2 cellular contexts compared by ENCODE assay signal in genomic region chr1:184270556-184270955, GRCh38.
TF ChIP-seq lines count a peak whose summit lies in the region.

No MANE protein-coding gene starts in this region.

TF ChIP-seq in SK-N-SH treated with all-trans-retinoic acid at 6 μM for 48 hours, 23 proteins besides CTCF, POLR2A, EP300 and RAD21 (continued from another document):
- no peak for TF ChIP-seq POU6F1 (CRISPR knock-in tag; IDR thresholded peaks at IDR 0.05; ENCODE audit: borderline replicate concordance, low read depth)
- no peak for TF ChIP-seq OSR1 (CRISPR knock-in tag; IDR thresholded peaks at IDR 0.05)
- no peak for TF ChIP-seq ZC3H10 (CRISPR knock-in tag; IDR thresholded peaks at IDR 0.05)
- TF ChIP-seq CREB5 (CRISPR knock-in tag; IDR thresholded peaks at IDR 0.05; ENCODE audit: low read depth), result no peak
- no peak for TF ChIP-seq ISL1 (CRISPR knock-in tag; IDR thresholded peaks at IDR 0.05)
- TF ChIP-seq PPARA (CRISPR knock-in tag; IDR thresholded peaks at IDR 0.05; ENCODE audit: borderline replicate concordance), result no peak
- no peak for TF ChIP-seq BACH2 (CRISPR knock-in tag; IDR thresholded peaks at IDR 0.05; ENCODE audit: borderline replicate concordance)
- no peak for TF ChIP-seq GLIS3 (CRISPR knock-in tag; IDR thresholded peaks at IDR 0.05)
- TF ChIP-seq PATZ1 (CRISPR knock-in tag; IDR thresholded peaks at IDR 0.05; ENCODE audit: borderline replicate concordance), result no peak
- TF ChIP-seq TSHZ2 (CRISPR knock-in tag; IDR thresholded peaks at IDR 0.05), result no peak
- TF ChIP-seq ZNF70 (CRISPR knock-in tag; IDR thresholded peaks at IDR 0.05), result no peak
- no peak for TF ChIP-seq CSRNP3 (CRISPR knock-in tag; IDR thresholded peaks at IDR 0.05)
- TF ChIP-seq TOX (CRISPR knock-in tag; IDR thresholded peaks at IDR 0.05; ENCODE audit: borderline replicate concordance), result no peak
- no peak for TF ChIP-seq SNAI2 (CRISPR knock-in tag; IDR thresholded peaks at IDR 0.05)
- TF ChIP-seq ZFP30 (CRISPR knock-in tag; IDR thresholded peaks at IDR 0.05), result no peak
- no peak for TF ChIP-seq ZFP3 (CRISPR knock-in tag; IDR thresholded peaks at IDR 0.05)

TF ChIP-seq in SK-N-SH, 30 proteins besides CTCF, POLR2A, EP300 and RAD21 (continued from another document):
- TF ChIP-seq REST (IDR thresholded peaks at IDR 0.05; ENCODE audit: low read depth, low read length) (no peak), NRF1 (IDR thresholded peaks at IDR 0.05; ENCODE audit: low read depth, low read length) (no peak), USF2 (IDR thresholded peaks at IDR 0.05; ENCODE audit: borderline replicate concordance, low read depth, low read length) (no peak), FOXJ3 (CRISPR knock-in tag; IDR thresholded peaks at IDR 0.05) (no peak), SMC3 (IDR thresholded peaks at IDR 0.05; ENCODE audit: low read depth, low read length) (no peak), ZBTB33 (IDR thresholded peaks at IDR 0.05; ENCODE audit: borderline replicate concordance, low read depth) (no peak), JUND (IDR thresholded peaks at IDR 0.05) (no peak), MEF2A (IDR thresholded peaks at IDR 0.05; ENCODE audit: borderline replicate concordance, low read depth) (no peak), IRF3 (IDR thresholded peaks at IDR 0.05; ENCODE audit: low read depth, low read length) (no peak), NFIC (IDR thresholded peaks at IDR 0.05; ENCODE audit: borderline replicate concordance) (no peak), TCF12 (IDR thresholded peaks at IDR 0.05) (no peak), FOSL2 (IDR thresholded peaks at IDR 0.05; ENCODE audit: borderline replicate concordance, low read depth) (no peak), GATA2 (CRISPR knock-in tag; IDR thresholded peaks at IDR 0.05) (no peak), TEAD4 (IDR thresholded peaks at IDR 0.05; ENCODE audit: borderline replicate concordance, insufficient read depth) (no peak)
